Comparison of ENCODE assay signal across 1 cellular context in the genomic region with DNA sequence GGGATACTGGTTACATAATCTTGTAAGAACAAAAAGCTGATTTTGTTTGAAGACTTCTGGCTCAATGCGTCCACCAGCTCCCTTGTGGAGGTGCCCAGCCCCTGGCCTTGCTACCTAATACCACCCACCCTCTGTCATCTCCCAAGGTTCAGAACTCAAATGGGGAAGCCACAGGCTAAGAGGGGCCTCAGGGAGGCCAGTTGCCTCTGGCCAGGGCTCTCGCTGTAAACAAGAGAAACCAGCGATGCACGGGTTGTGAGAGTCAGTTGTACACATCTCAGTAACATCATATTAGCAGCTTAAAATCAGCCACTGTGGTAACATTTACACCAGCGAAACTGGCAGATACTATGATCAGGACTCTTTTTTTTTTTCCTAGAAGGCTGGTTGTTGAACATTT.
TF ChIP-seq lines count a peak whose summit lies in the region.

No MANE protein-coding gene starts in this region.

TF ChIP-seq in GM23338, 12 proteins besides CTCF, POLR2A, EP300 and RAD21:
- TF ChIP-seq, protein P1, sequence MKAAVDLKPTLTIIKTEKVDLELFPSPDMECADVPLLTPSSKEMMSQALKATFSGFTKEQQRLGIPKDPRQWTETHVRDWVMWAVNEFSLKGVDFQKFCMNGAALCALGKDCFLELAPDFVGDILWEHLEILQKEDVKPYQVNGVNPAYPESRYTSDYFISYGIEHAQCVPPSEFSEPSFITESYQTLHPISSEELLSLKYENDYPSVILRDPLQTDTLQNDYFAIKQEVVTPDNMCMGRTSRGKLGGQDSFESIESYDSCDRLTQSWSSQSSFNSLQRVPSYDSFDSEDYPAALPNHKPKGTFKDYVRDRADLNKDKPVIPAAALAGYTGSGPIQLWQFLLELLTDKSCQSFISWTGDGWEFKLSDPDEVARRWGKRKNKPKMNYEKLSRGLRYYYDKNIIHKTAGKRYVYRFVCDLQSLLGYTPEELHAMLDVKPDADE (IDR thresholded peaks at IDR 0.05) = no peak
- TF ChIP-seq CREB1 (CRISPR knock-in tag; IDR thresholded peaks at IDR 0.05; ENCODE audit: low read depth) (no peak), NANOG (IDR thresholded peaks at IDR 0.05; ENCODE audit: borderline replicate concordance) (no peak), EZH2phosphoT487 (IDR thresholded peaks at IDR 0.05; ENCODE audit: unreplicated experiment) (no peak), STAT1 (IDR thresholded peaks at IDR 0.05; ENCODE audit: unreplicated experiment) (no peak), ZNF331 (CRISPR knock-in tag; IDR thresholded peaks at IDR 0.05; ENCODE audit: low read depth) (no peak), POLR2AphosphoS5 (IDR thresholded peaks at IDR 0.05; ENCODE audit: low read depth) (no peak)
- TF ChIP-seq, protein P2, sequence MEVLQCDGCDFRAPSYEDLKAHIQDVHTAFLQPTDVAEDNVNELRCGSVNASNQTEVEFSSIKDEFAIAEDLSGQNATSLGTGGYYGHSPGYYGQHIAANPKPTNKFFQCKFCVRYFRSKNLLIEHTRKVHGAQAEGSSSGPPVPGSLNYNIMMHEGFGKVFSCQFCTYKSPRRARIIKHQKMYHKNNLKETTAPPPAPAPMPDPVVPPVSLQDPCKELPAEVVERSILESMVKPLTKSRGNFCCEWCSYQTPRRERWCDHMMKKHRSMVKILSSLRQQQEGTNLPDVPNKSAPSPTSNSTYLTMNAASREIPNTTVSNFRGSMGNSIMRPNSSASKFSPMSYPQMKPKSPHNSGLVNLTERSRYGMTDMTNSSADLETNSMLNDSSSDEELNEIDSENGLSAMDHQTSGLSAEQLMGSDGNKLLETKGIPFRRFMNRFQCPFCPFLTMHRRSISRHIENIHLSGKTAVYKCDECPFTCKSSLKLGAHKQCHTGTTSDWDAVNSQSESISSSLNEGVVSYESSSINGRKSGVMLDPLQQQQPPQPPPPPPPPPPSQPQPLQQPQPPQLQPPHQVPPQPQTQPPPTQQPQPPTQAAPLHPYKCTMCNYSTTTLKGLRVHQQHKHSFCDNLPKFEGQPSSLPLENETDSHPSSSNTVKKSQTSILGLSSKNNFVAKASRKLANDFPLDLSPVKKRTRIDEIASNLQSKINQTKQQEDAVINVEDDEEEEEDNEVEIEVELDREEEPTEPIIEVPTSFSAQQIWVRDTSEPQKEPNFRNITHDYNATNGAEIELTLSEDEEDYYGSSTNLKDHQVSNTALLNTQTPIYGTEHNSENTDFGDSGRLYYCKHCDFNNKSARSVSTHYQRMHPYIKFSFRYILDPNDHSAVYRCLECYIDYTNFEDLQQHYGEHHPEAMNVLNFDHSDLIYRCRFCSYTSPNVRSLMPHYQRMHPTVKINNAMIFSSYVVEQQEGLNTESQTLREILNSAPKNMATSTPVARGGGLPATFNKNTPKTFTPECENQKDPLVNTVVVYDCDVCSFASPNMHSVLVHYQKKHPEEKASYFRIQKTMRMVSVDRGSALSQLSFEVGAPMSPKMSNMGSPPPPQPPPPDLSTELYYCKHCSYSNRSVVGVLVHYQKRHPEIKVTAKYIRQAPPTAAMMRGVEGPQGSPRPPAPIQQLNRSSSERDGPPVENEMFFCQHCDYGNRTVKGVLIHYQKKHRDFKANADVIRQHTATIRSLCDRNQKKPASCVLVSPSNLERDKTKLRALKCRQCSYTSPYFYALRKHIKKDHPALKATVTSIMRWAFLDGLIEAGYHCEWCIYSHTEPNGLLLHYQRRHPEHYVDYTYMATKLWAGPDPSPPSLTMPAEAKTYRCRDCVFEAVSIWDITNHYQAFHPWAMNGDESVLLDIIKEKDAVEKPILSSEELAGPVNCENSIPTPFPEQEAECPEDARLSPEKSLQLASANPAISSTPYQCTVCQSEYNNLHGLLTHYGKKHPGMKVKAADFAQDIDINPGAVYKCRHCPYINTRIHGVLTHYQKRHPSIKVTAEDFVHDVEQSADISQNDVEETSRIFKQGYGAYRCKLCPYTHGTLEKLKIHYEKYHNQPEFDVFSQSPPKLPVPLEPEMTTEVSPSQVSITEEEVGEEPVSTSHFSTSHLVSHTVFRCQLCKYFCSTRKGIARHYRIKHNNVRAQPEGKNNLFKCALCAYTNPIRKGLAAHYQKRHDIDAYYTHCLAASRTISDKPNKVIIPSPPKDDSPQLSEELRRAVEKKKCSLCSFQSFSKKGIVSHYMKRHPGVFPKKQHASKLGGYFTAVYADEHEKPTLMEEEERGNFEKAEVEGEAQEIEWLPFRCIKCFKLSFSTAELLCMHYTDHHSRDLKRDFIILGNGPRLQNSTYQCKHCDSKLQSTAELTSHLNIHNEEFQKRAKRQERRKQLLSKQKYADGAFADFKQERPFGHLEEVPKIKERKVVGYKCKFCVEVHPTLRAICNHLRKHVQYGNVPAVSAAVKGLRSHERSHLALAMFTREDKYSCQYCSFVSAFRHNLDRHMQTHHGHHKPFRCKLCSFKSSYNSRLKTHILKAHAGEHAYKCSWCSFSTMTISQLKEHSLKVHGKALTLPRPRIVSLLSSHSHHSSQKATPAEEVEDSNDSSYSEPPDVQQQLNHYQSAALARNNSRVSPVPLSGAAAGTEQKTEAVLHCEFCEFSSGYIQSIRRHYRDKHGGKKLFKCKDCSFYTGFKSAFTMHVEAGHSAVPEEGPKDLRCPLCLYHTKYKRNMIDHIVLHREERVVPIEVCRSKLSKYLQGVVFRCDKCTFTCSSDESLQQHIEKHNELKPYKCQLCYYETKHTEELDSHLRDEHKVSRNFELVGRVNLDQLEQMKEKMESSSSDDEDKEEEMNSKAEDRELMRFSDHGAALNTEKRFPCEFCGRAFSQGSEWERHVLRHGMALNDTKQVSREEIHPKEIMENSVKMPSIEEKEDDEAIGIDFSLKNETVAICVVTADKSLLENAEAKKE (CRISPR knock-in tag; IDR thresholded peaks at IDR 0.05) = no peak
- TF ChIP-seq, protein P3, sequence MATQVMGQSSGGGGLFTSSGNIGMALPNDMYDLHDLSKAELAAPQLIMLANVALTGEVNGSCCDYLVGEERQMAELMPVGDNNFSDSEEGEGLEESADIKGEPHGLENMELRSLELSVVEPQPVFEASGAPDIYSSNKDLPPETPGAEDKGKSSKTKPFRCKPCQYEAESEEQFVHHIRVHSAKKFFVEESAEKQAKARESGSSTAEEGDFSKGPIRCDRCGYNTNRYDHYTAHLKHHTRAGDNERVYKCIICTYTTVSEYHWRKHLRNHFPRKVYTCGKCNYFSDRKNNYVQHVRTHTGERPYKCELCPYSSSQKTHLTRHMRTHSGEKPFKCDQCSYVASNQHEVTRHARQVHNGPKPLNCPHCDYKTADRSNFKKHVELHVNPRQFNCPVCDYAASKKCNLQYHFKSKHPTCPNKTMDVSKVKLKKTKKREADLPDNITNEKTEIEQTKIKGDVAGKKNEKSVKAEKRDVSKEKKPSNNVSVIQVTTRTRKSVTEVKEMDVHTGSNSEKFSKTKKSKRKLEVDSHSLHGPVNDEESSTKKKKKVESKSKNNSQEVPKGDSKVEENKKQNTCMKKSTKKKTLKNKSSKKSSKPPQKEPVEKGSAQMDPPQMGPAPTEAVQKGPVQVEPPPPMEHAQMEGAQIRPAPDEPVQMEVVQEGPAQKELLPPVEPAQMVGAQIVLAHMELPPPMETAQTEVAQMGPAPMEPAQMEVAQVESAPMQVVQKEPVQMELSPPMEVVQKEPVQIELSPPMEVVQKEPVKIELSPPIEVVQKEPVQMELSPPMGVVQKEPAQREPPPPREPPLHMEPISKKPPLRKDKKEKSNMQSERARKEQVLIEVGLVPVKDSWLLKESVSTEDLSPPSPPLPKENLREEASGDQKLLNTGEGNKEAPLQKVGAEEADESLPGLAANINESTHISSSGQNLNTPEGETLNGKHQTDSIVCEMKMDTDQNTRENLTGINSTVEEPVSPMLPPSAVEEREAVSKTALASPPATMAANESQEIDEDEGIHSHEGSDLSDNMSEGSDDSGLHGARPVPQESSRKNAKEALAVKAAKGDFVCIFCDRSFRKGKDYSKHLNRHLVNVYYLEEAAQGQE (IDR thresholded peaks at IDR 0.05; ENCODE audit: unreplicated experiment) = no peak
